In the genomic region with DNA sequence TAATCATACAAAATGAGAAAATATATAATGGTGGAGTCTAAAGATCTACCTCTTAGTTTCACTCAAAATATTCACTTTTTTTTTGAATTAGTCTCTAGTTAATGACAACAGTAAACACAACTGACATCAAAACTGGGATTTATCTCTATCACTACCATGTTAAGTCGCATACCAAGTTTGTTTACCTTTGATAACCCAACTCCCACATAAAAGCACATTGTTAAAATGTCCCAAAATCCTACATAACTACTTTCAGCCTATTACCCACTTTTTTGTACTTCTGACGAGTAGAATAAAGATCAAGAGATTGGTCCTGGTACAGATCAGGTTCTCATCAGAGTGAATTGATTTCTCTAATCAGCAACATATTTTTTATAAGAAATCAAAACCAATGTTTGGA, we compare ENCODE assay signal across 8 cellular contexts.
"Had no signal": no experiment of that assay in that cellular context is flagged by ENCODE, and none has a peak within 500 bp of the region (broad histone marks: within the 10 kb centered on the region; RNA-seq: fewer than 3 reads in every experiment).

No MANE protein-coding gene starts in this region.

- H3K4me1 Mint-ChIP-seq: IgD-negative memory B cell had no signal

- H3K27me3 Mint-ChIP-seq: IgD-negative memory B cell had no signal

- H3K4me2 ChIP-seq: KMS-11 had no signal

- H3K4me3 ChIP-seq: K562 had no signal

- H3K27ac Mint-ChIP-seq: IgD-negative memory B cell had no signal

- H3K9ac ChIP-seq: KMS-11 had no signal

- H3K27ac ChIP-seq: HL-60, KMS-11 had no signal

- H3K4me3 Mint-ChIP-seq: IgD-negative memory B cell had no signal

- H3K36me3 Mint-ChIP-seq: IgD-negative memory B cell had no signal

- ATAC-seq: K562 had no signal

- FAIRE-seq: HTR-8/SVneo, K562 had no signal

- DNase-seq: IMR-90, KBM-7, KG1 had no signal
